ENCODE assay signal across 14 cellular contexts in genomic region chr9:110114086-110114887, GRCh38.
DNase-seq lines count a peak whose midpoint lies in the region; ATAC-seq and TF ChIP-seq lines count a peak whose summit lies in the region.
"Had no signal": no experiment of that assay in that cellular context is flagged by ENCODE, and none has a peak within 500 bp of the region (broad histone marks: within the 10 kb centered on the region; RNA-seq: fewer than 3 reads in every experiment).

No MANE protein-coding gene starts in this region.

- H3K4me3 ChIP-seq in foreskin fibroblast (ENCODE audit: low read depth in 1 of 2, low read length in 2 of 2) = no peak overlapping the region
- H3K4me3 ChIP-seq in parathyroid adenoma (ENCODE audit: low read depth, low read length) = no peak overlapping the region
- H3K4me3 ChIP-seq in uterus = no peak overlapping the region
- H3K4me3 ChIP-seq in CD8-positive, alpha-beta T cell (ENCODE audit: low read depth, low read length) = no peak overlapping the region

- CTCF ChIA-PET in CD8-positive, alpha-beta T cell (lab: Charles Lee) = interaction anchor here (0.6 kb wide), 1 partner anchor 202 kb away, joined by 4 read pairs; no protein-coding TSS in a partner anchor

- H2AFZ ChIP-seq in parathyroid adenoma = no peak overlapping the region

- no peaks in the 10 kb centered on the region for H3K4me1 Mint-ChIP-seq in CD8-positive, alpha-beta T cell (ENCODE audit: low read depth)

- POLR2A ChIA-PET in CD8-positive, alpha-beta T cell (lab: Charles Lee) = no interaction called here

- no peaks in the 10 kb centered on the region for H3K27me3 Mint-ChIP-seq in CD8-positive, alpha-beta T cell (ENCODE audit: low read depth)
- H3K27me3 Mint-ChIP-seq: CD4-positive, CD25-positive, alpha-beta regulatory T cell; stimulated activated naive CD8-positive, alpha-beta T cell treated with anti-CD3 and anti-CD28 coated beads, Interleukin-15, Interleukin-2, amounts not matched to agents 100 ng/mL and 50 ng/mL, for 24 hours had no signal

- H3K4me3 Mint-ChIP-seq in CD8-positive, alpha-beta T cell = no peak overlapping the region
- H3K4me3 Mint-ChIP-seq: CD4-positive, CD25-positive, alpha-beta regulatory T cell; stimulated activated naive CD8-positive, alpha-beta T cell treated with anti-CD3 and anti-CD28 coated beads, Interleukin-15, Interleukin-2, amounts not matched to agents 100 ng/mL and 50 ng/mL, for 24 hours had no signal

- H3K36me3 ChIP-seq in parathyroid adenoma (ENCODE audit: control insufficient read depth, insufficient read depth, low read length) (no peaks in the 10 kb centered on the region), uterus (no peaks in the 10 kb centered on the region)
- H3K36me3 ChIP-seq in CD8-positive, alpha-beta T cell (ENCODE audit: insufficient read depth, low read length) = no peaks in the 10 kb centered on the region

- DNase-seq in ELR (ENCODE audit: low read depth) (peak; percentile 77), RKO (ENCODE audit: low spot score) (peak; percentile 24), foreskin fibroblast (peak; percentile 36 to 58), uterus (no peak), DMS53 (lab: John Stamatoyannopoulos, UW) (no peak), activated T-cell treated with anti-CD3 and anti-CD28 coated beads for 4 hours (no peak)
- DNase-seq in CD8-positive, alpha-beta T cell = no peak
- DNase-seq: activated CD4-positive, alpha-beta T cell treated with anti-CD3 and anti-CD28 coated beads, Interleukin-2, amount 50 U/mL, for 48 hours; CD4-positive, CD25-positive, alpha-beta regulatory T cell; midbrain; NCI-H1048; retina had no signal

- H3K4me1 ChIP-seq in parathyroid adenoma = no peaks in the 10 kb centered on the region
- H3K4me1 ChIP-seq in uterus = peaks cover 0 to 10% of the 10 kb centered on the region in 2 donors
- H3K4me1 ChIP-seq in CD8-positive, alpha-beta T cell (ENCODE audit: insufficient read depth, low read length) = no peaks in the 10 kb centered on the region

- H3K27ac Mint-ChIP-seq in CD8-positive, alpha-beta T cell = no peak overlapping the region
- H3K27ac Mint-ChIP-seq: stimulated activated naive CD8-positive, alpha-beta T cell treated with anti-CD3 and anti-CD28 coated beads, Interleukin-15, Interleukin-2, amounts not matched to agents 100 ng/mL and 50 ng/mL, for 24 hours had no signal

- no peaks in the 10 kb centered on the region for H3K36me3 Mint-ChIP-seq in CD8-positive, alpha-beta T cell

- no peak for TF ChIP-seq POLR2A in uterus (IDR thresholded peaks at IDR 0.05)

- no peak overlapping the region for H3K9ac ChIP-seq in parathyroid adenoma

- TF ChIP-seq CTCF in foreskin fibroblast (IDR thresholded peaks at IDR 0.05; ENCODE audit: low read depth, low read length) = no peak
- no peak for TF ChIP-seq CTCF in parathyroid adenoma (IDR thresholded peaks at IDR 0.05)
- no peak for TF ChIP-seq CTCF in uterus (IDR thresholded peaks at IDR 0.05)
- TF ChIP-seq CTCF in CD8-positive, alpha-beta T cell (IDR thresholded peaks at IDR 0.05) = no peak

- H3K9me3 Mint-ChIP-seq in CD8-positive, alpha-beta T cell = no peaks in the 10 kb centered on the region
- H3K9me3 Mint-ChIP-seq: stimulated activated naive CD8-positive, alpha-beta T cell treated with anti-CD3 and anti-CD28 coated beads, Interleukin-15, Interleukin-2, amounts not matched to agents 100 ng/mL and 50 ng/mL, for 24 hours had no signal

- no peak overlapping the region for H3K4me2 ChIP-seq in parathyroid adenoma (ENCODE audit: low read length)

- H3K27me3 ChIP-seq in parathyroid adenoma (ENCODE audit: control insufficient read depth, insufficient read depth, low read length) = no peaks in the 10 kb centered on the region
- no peaks in the 10 kb centered on the region for H3K27me3 ChIP-seq in uterus
- no peaks in the 10 kb centered on the region for H3K27me3 ChIP-seq in CD8-positive, alpha-beta T cell (ENCODE audit: insufficient read depth, low read length)

- H3K79me2 ChIP-seq in parathyroid adenoma = no peaks in the 10 kb centered on the region

- H3K9me3 ChIP-seq in parathyroid adenoma (ENCODE audit: control insufficient read depth, low read length) (no peaks in the 10 kb centered on the region), uterus (no peaks in the 10 kb centered on the region)
- H3K9me3 ChIP-seq in CD8-positive, alpha-beta T cell (ENCODE audit: low read length) = no peaks in the 10 kb centered on the region

- ATAC-seq in CD8-positive, alpha-beta T cell = no peak

- H3K27ac ChIP-seq in parathyroid adenoma = peak overlapping the region; percentile 8
- peak overlapping the region in 1 of 2 donors; percentile 19 for H3K27ac ChIP-seq in uterus
- H3K27ac ChIP-seq in CD8-positive, alpha-beta T cell (ENCODE audit: low read depth, low read length) = no peak overlapping the region

- intact Hi-C loops in uterus (cut with DNase I; ENCODE audit: low total_unique reads) = no loop called here
- intact Hi-C loops in CD8-positive, alpha-beta T cell (cut with DNase I, micrococcal nuclease) = no loop called here

Comparison
In these comparisons a context has a peak if more than half of its experiments do, and no peak if none do; other contexts are left out.
1. DNase-seq: peak in ELR (single experiment), RKO (single experiment) and foreskin fibroblast (2 of 2); none in uterus (0 of 2), CD8-positive, alpha-beta T cell (0 of 7), DMS53 (single experiment) and activated T-cell treated with anti-CD3 and anti-CD28 coated beads for 4 hours (single experiment).